Comparison of ENCODE assay signal across 1 cellular context in genomic region chr14:68702578-68702977, GRCh38.
TF ChIP-seq lines count a peak whose summit lies in the region.

No MANE protein-coding gene starts in this region.

TF ChIP-seq in WTC11, 78 proteins besides CTCF, POLR2A, EP300 and RAD21:
- no peak for TF ChIP-seq GRHL2 (CRISPR knock-in tag; IDR thresholded peaks at IDR 0.05; ENCODE audit: insufficient replicate concordance, severe bottlenecking)
- TF ChIP-seq CREM (CRISPR knock-in tag; IDR thresholded peaks at IDR 0.05), result no peak
- no peak for TF ChIP-seq ETV6 (CRISPR knock-in tag; IDR thresholded peaks at IDR 0.05)
- TF ChIP-seq, protein P1, sequence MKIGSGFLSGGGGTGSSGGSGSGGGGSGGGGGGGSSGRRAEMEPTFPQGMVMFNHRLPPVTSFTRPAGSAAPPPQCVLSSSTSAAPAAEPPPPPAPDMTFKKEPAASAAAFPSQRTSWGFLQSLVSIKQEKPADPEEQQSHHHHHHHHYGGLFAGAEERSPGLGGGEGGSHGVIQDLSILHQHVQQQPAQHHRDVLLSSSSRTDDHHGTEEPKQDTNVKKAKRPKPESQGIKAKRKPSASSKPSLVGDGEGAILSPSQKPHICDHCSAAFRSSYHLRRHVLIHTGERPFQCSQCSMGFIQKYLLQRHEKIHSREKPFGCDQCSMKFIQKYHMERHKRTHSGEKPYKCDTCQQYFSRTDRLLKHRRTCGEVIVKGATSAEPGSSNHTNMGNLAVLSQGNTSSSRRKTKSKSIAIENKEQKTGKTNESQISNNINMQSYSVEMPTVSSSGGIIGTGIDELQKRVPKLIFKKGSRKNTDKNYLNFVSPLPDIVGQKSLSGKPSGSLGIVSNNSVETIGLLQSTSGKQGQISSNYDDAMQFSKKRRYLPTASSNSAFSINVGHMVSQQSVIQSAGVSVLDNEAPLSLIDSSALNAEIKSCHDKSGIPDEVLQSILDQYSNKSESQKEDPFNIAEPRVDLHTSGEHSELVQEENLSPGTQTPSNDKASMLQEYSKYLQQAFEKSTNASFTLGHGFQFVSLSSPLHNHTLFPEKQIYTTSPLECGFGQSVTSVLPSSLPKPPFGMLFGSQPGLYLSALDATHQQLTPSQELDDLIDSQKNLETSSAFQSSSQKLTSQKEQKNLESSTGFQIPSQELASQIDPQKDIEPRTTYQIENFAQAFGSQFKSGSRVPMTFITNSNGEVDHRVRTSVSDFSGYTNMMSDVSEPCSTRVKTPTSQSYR (CRISPR knock-in tag; IDR thresholded peaks at IDR 0.05), result no peak
- TF ChIP-seq ZNF396 (CRISPR knock-in tag; IDR thresholded peaks at IDR 0.05; ENCODE audit: borderline replicate concordance), result no peak
- TF ChIP-seq, protein P2, sequence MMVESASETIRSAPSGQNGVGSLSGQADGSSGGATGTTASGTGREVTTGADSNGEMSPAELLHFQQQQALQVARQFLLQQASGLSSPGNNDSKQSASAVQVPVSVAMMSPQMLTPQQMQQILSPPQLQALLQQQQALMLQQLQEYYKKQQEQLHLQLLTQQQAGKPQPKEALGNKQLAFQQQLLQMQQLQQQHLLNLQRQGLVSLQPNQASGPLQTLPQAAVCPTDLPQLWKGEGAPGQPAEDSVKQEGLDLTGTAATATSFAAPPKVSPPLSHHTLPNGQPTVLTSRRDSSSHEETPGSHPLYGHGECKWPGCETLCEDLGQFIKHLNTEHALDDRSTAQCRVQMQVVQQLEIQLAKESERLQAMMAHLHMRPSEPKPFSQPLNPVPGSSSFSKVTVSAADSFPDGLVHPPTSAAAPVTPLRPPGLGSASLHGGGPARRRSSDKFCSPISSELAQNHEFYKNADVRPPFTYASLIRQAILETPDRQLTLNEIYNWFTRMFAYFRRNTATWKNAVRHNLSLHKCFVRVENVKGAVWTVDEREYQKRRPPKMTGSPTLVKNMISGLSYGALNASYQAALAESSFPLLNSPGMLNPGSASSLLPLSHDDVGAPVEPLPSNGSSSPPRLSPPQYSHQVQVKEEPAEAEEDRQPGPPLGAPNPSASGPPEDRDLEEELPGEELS (CRISPR knock-in tag; IDR thresholded peaks at IDR 0.05), result no peak
- no peak for TF ChIP-seq FOXP1 (CRISPR knock-in tag; IDR thresholded peaks at IDR 0.05; ENCODE audit: borderline replicate concordance)
- TF ChIP-seq NR2C2 (CRISPR knock-in tag; IDR thresholded peaks at IDR 0.05), result no peak
- no peak for TF ChIP-seq E2F5 (CRISPR knock-in tag; IDR thresholded peaks at IDR 0.05)
- TF ChIP-seq ZNF317 (CRISPR knock-in tag; IDR thresholded peaks at IDR 0.05; ENCODE audit: borderline replicate concordance, low read depth), result no peak
- TF ChIP-seq ATF1 (CRISPR knock-in tag; IDR thresholded peaks at IDR 0.05), result no peak
- no peak for TF ChIP-seq ESRRA (CRISPR knock-in tag; IDR thresholded peaks at IDR 0.05; ENCODE audit: borderline replicate concordance)
